8 cellular contexts compared by ENCODE assay signal in genomic region chr6:116561377-116562018, GRCh38. TPM values are rescaled to one million over a fixed set of nuclear protein-coding genes. Genes with fewer than 3 reads are reported as not detected.
DNase-seq lines count a peak whose midpoint lies in the region; ATAC-seq and TF ChIP-seq lines count a peak whose summit lies in the region.

No MANE protein-coding gene starts in this region.

- intact Hi-C loops in Right ventricle myocardium superior (cut with DNase I): no loop called here
- intact Hi-C loops in uterus (cut with DNase I; ENCODE audit: low total_unique reads): no loop called here

- no peaks in the 10 kb centered on the region for H3K9me3 Mint-ChIP-seq in progenitor cell of endocrine pancreas (ENCODE audit: low read depth)

- TF ChIP-seq CTCF in LNCAP (IDR thresholded peaks at IDR 0.05): peak; percentile 95
- TF ChIP-seq CTCF in progenitor cell of endocrine pancreas (IDR thresholded peaks at IDR 0.05; ENCODE audit: unreplicated experiment): peak; percentile 94
- peak; percentile 77 to 92 (median 84) for TF ChIP-seq CTCF in uterus (IDR thresholded peaks at IDR 0.05)

- ATAC-seq in GM21367 (IDR thresholded peaks at IDR 0.05; ENCODE audit: unreplicated experiment) (peak; percentile 86), Right ventricle myocardium superior (ENCODE audit: poor library complexity) (peak; percentile 67)

- peaks cover 2% of the 10 kb centered on the region for H3K27me3 Mint-ChIP-seq in progenitor cell of endocrine pancreas

- H3K36me3 ChIP-seq in uterus: no peaks in the 10 kb centered on the region

- peak overlapping the region; percentile 38 for H3K27ac Mint-ChIP-seq in progenitor cell of endocrine pancreas

- no peaks in the 10 kb centered on the region for H3K4me1 ChIP-seq in uterus

- no peak overlapping the region for H3K27ac ChIP-seq in uterus

- H3K4me1 Mint-ChIP-seq in progenitor cell of endocrine pancreas (ENCODE audit: low read depth): peaks cover 7% of the 10 kb centered on the region

- H3K9me3 ChIP-seq in uterus: no peaks in the 10 kb centered on the region

- no peak for TF ChIP-seq POLR2A in uterus (IDR thresholded peaks at IDR 0.05)

- H3K4me3 ChIP-seq in uterus: peak overlapping the region in 1 of 2 donors; percentile 31

- H3K4me3 Mint-ChIP-seq in progenitor cell of endocrine pancreas (ENCODE audit: low read depth): no peak overlapping the region

- no peaks in the 10 kb centered on the region for H3K27me3 ChIP-seq in uterus

- no peaks in the 10 kb centered on the region for H3K36me3 Mint-ChIP-seq in progenitor cell of endocrine pancreas (ENCODE audit: insufficient read depth)

- peak; percentile 40 for DNase-seq in COLO668 (lab: John Stamatoyannopoulos, UW; ENCODE audit: unreplicated experiment)
- DNase-seq in SK-N-DZ (ENCODE audit: low spot score): peak; percentile 70
- peak; percentile 64 for DNase-seq in activated naive CD4-positive, alpha-beta T cell treated with anti-CD3 and anti-CD28 coated beads, Interleukin-2, amount 50 U/mL, for 16 hours
- peak; percentile 75 for DNase-seq in Right ventricle myocardium superior
- DNase-seq in progenitor cell of endocrine pancreas (ENCODE audit: low spot score, unreplicated experiment): peak; percentile 62
- DNase-seq in uterus: peak; percentile 74 to 82

RNA-seq across cellular contexts. Expression of gene CALHM4, which starts 7.9 kb away (rescaled TPM):
- 0.14 TPM in 1 of 2 replicates, not detected in the other for polyA plus RNA-seq in SK-N-DZ (2014; cell fraction: cytosol; rRNA removed)
- not detected in 2 replicates for polyA plus RNA-seq in SK-N-DZ (2014; cell fraction: nucleus; rRNA removed)
- not detected for total RNA-seq in Right ventricle myocardium superior
- total RNA-seq in progenitor cell of endocrine pancreas: not detected in 2 replicates
- total RNA-seq in uterus: not detected

RNA-seq across cellular contexts. Expression of gene RWDD1, which starts 9.8 kb away (rescaled TPM):
- polyA plus RNA-seq in SK-N-DZ (2014; cell fraction: cytosol; rRNA removed): 50.2 and 52.6 TPM in 2 replicates
- polyA plus RNA-seq in SK-N-DZ (2014; cell fraction: nucleus; rRNA removed): 29.6 and 35.8 TPM in 2 replicates
- total RNA-seq in Right ventricle myocardium superior (65.2 TPM), progenitor cell of endocrine pancreas (35.8 and 36.2 TPM in 2 replicates), uterus (100 to 1,000 TPM in 1 of 4 donors, 10 to 100 TPM in 3; 10.2 to 104 (median 36.1) TPM)

RNA-seq across cellular contexts. Expression of gene TRAPPC3L, which starts 16.0 kb away (rescaled TPM):
- not detected in 2 replicates for polyA plus RNA-seq in SK-N-DZ (2014; cell fraction: cytosol; rRNA removed)
- polyA plus RNA-seq in SK-N-DZ (2014; cell fraction: nucleus; rRNA removed): 0.09 and 1.2 TPM in 2 replicates
- total RNA-seq in Right ventricle myocardium superior (0.11 TPM), progenitor cell of endocrine pancreas (not detected in 2 replicates), uterus (under 1 TPM in 1 of 4 donors, not detected in 3; 0.07 TPM)

RNA-seq across cellular contexts. Expression of gene CALHM5, which starts 50.1 kb away (rescaled TPM):
- 2.4 and 2.6 TPM in 2 replicates for polyA plus RNA-seq in SK-N-DZ (2014; cell fraction: cytosol; rRNA removed)
- 0.85 and 1.1 TPM in 2 replicates for polyA plus RNA-seq in SK-N-DZ (2014; cell fraction: nucleus; rRNA removed)
- total RNA-seq in Right ventricle myocardium superior (2.2 TPM), progenitor cell of endocrine pancreas (0.05 and 0.09 TPM in 2 replicates), uterus (1 to 10 TPM; 1.8 to 2.9 (median 2.4) TPM)

RNA-seq across cellular contexts. Expression of gene RSPH4A, which starts 54.8 kb away (rescaled TPM):
- polyA plus RNA-seq in SK-N-DZ (2014; cell fraction: cytosol; rRNA removed): 0.38 and 0.56 TPM in 2 replicates
- 1.4 and 2.6 TPM in 2 replicates for polyA plus RNA-seq in SK-N-DZ (2014; cell fraction: nucleus; rRNA removed)
- not detected for total RNA-seq in Right ventricle myocardium superior
- 5.4 and 6.3 TPM in 2 replicates for total RNA-seq in progenitor cell of endocrine pancreas
- 10 to 100 TPM in 1 of 4 donors, 1 to 10 TPM in 2, under 1 TPM in 1; 0.51 to 15.9 (median 5.4) TPM for total RNA-seq in uterus
